9 cellular contexts compared by ENCODE assay signal in the genomic region with DNA sequence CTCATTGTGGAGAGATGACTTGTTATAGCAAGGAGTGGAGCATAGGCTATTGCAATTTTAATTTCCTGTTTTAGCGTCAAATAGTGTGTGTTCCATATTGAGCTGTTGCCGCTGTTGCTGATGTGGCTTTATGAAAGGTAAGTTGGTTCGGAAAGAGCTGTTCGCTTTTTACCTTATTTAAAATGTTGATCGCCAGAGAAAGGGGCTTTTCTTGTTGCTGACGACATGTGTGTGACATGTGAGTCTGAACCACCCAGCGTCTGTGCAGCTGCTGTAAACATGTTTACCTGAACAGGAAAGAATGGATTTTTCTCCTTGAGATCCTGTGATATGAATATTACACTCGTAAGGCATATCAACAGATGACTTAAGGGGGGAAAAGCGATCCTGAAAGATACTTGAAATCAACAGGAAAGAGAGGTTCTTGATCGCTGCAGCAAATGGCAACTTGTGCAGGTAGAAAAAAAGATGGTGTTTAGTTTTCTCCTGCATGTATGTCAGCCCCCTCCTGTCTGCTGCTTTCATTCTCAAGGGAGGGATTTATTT. TPM values are rescaled to one million over a fixed set of nuclear protein-coding genes. Genes with fewer than 3 reads are reported as not detected.
DNase-seq lines count a peak whose midpoint lies in the region; ATAC-seq and TF ChIP-seq lines count a peak whose summit lies in the region.
"Had no signal": no experiment of that assay in that cellular context is flagged by ENCODE, and none has a peak within 500 bp of the region (broad histone marks: within the 10 kb centered on the region; RNA-seq: fewer than 3 reads in every experiment).

No MANE protein-coding gene starts in this region.

- CTCF ChIA-PET in SK-N-SH (lab: Yijun Ruan, JAX): interaction anchor here (0.8 to 1.3 kb wide), 3 partner anchors 24 to 570 kb away, joined by 3 to 5 read pairs (median 5); no protein-coding TSS in a partner anchor

- no peak for TF ChIP-seq EP300 in SK-N-SH (IDR thresholded peaks at IDR 0.05; ENCODE audit: borderline replicate concordance in 1 of 2, low read depth in 1 of 2, low read length in 1 of 2)
- no peak for TF ChIP-seq EP300 in neural cell (conservative IDR thresholded peaks at IDR 0.05; ENCODE audit: poor library complexity, severe bottlenecking)

- H3K27ac ChIP-seq in SK-N-SH (ENCODE audit: low read depth in 2 of 2, low read length in 1 of 2): peak overlapping the region; percentile 49 to 91
- H3K27ac ChIP-seq in neural cell (ENCODE audit: low read length): peak overlapping the region; percentile 62

- H3F3A ChIP-seq in SK-N-SH (replicated peaks; ENCODE audit: insufficient read depth) (peaks cover 16% of the 10 kb centered on the region), neural cell (ENCODE audit: insufficient read depth, low read length, poor library complexity, severe bottlenecking) (peaks cover 2% of the 10 kb centered on the region)

- H3K9ac ChIP-seq in SK-N-SH (peak overlapping the region; percentile 71), neural cell (ENCODE audit: low read length) (peak overlapping the region; percentile 75)

- peak overlapping the region; percentile 89 for H2AFZ ChIP-seq in SK-N-SH (ENCODE audit: low read depth)
- peak overlapping the region; percentile 69 for H2AFZ ChIP-seq in neural cell (ENCODE audit: low read depth, low read length)

- H3K36me3 ChIP-seq in SK-N-SH (replicated peaks in 1 of 2; ENCODE audit: control insufficient read depth in 1 of 2, insufficient read depth in 2 of 2, low read length in 1 of 2): no peaks in the 10 kb centered on the region
- no peaks in the 10 kb centered on the region for H3K36me3 ChIP-seq in neural cell (ENCODE audit: insufficient read depth, low read length)

- H4K20me1 ChIP-seq in SK-N-SH (ENCODE audit: insufficient read depth) (peaks cover 12% of the 10 kb centered on the region), neural cell (ENCODE audit: insufficient read depth) (no peaks in the 10 kb centered on the region)

- no peak for TF ChIP-seq RAD21 in SK-N-SH (IDR thresholded peaks at IDR 0.05; ENCODE audit: low read length)
- peak; percentile 21 for TF ChIP-seq RAD21 in neural cell (conservative IDR thresholded peaks at IDR 0.05)

- H3K9me3 ChIP-seq in SK-N-SH: no peaks in the 10 kb centered on the region
- H3K9me3 ChIP-seq in neural cell (ENCODE audit: low read length): no peaks in the 10 kb centered on the region

- TF ChIP-seq CTCF in SK-N-SH (IDR thresholded peaks at IDR 0.05) (no peak), neural cell (IDR thresholded peaks at IDR 0.05; ENCODE audit: poor library complexity, severe bottlenecking) (no peak)

- H3K4me3 ChIP-seq in SK-N-SH (ENCODE audit: low read depth in 2 of 2, low read length in 1 of 2) (peak overlapping the region; percentile 94 to 98), neural cell (ENCODE audit: low read length) (peak overlapping the region; percentile 91)

- peak; percentile 5 for DNase-seq in SK-N-SH
- DNase-seq in SW480 (ENCODE audit: low spot score): peak; percentile 26
- DNase-seq in dermis blood vessel endothelial cell: peak; percentile 63

- H3K4me2 ChIP-seq in SK-N-SH: peak overlapping the region; percentile 88
- peak overlapping the region; percentile 84 for H3K4me2 ChIP-seq in neural cell (ENCODE audit: low read length)

- H3K79me2 ChIP-seq in SK-N-SH (ENCODE audit: insufficient read depth) (peaks cover 87% of the 10 kb centered on the region), neural cell (replicated peaks; ENCODE audit: insufficient read depth, low read length) (peaks cover 64% of the 10 kb centered on the region)

- peaks cover 0 to 20% of the 10 kb centered on the region in 2 experiments; a peak in 3 of 4 replicates for H3K4me1 ChIP-seq in SK-N-SH (ENCODE audit: control insufficient read depth in 1 of 2, insufficient read depth in 2 of 2, low read depth in 1 of 2, low read length in 1 of 2)

- no peak for ATAC-seq in SK-N-SH treated with all-trans-retinoic acid at 6 μM for 48 hours
- no peak for ATAC-seq in GM18907 (IDR thresholded peaks at IDR 0.05; ENCODE audit: unreplicated experiment)
- no peak for ATAC-seq in HG02642 (IDR thresholded peaks at IDR 0.05; ENCODE audit: poor library complexity, unreplicated experiment)
- ATAC-seq in HG02678 (IDR thresholded peaks at IDR 0.05; ENCODE audit: unreplicated experiment): no peak
- ATAC-seq: activated naive CD4-positive, alpha-beta T cell treated with anti-CD3 and anti-CD28 coated beads, Interleukin-2, amount 50 U/mL, for 72 hours had no signal

- H3K9me2 ChIP-seq in SK-N-SH (no peaks in the 10 kb centered on the region), neural cell (ENCODE audit: insufficient read depth, low read length) (no peaks in the 10 kb centered on the region)

- H3K27me3 ChIP-seq in SK-N-SH (ENCODE audit: insufficient read depth) (no peaks in the 10 kb centered on the region), neural cell (ENCODE audit: insufficient read depth, low read depth, low read length) (no peaks in the 10 kb centered on the region)

- POLR2A ChIA-PET in SK-N-SH (lab: Yijun Ruan, JAX): no interaction called here

- 34% methylated on average over 10 of the region's 10 CpGs for WGBS in SK-N-SH (ENCODE audit: low lambda C conversion rate)

TF ChIP-seq in SK-N-SH, 30 proteins besides CTCF, POLR2A, EP300 and RAD21:
- no peak for TF ChIP-seq GABPA (IDR thresholded peaks at IDR 0.05; ENCODE audit: low read depth)
- no peak for TF ChIP-seq TAF1 (IDR thresholded peaks at IDR 0.05; ENCODE audit: borderline replicate concordance, low read depth, low read length)
- TF ChIP-seq JUND (IDR thresholded peaks at IDR 0.05): no peak
- no peak for TF ChIP-seq NRF1 (IDR thresholded peaks at IDR 0.05; ENCODE audit: low read depth, low read length)
- no peak for TF ChIP-seq RXRA (IDR thresholded peaks at IDR 0.05; ENCODE audit: borderline replicate concordance, low read depth)
- TF ChIP-seq, protein P1, sequence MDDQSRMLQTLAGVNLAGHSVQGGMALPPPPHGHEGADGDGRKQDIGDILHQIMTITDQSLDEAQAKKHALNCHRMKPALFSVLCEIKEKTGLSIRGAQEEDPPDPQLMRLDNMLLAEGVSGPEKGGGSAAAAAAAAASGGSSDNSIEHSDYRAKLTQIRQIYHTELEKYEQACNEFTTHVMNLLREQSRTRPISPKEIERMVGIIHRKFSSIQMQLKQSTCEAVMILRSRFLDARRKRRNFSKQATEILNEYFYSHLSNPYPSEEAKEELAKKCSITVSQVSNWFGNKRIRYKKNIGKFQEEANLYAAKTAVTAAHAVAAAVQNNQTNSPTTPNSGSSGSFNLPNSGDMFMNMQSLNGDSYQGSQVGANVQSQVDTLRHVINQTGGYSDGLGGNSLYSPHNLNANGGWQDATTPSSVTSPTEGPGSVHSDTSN (IDR thresholded peaks at IDR 0.05): no peak
- TF ChIP-seq CHD2 (IDR thresholded peaks at IDR 0.05; ENCODE audit: low read length, partially characterized antibody): no peak
- TF ChIP-seq FOXJ3 (CRISPR knock-in tag; IDR thresholded peaks at IDR 0.05): 0 out of 2 replicates have a peak, but pooled peaks have one; percentile 25

TF ChIP-seq in SK-N-SH treated with all-trans-retinoic acid at 6 μM for 48 hours, 23 proteins besides CTCF, POLR2A, EP300 and RAD21 (continues in another document):
- TF ChIP-seq ESRRG (CRISPR knock-in tag; IDR thresholded peaks at IDR 0.05) (no peak), SNAI2 (CRISPR knock-in tag; IDR thresholded peaks at IDR 0.05) (no peak), ZFP30 (CRISPR knock-in tag; IDR thresholded peaks at IDR 0.05) (no peak), ZNF70 (CRISPR knock-in tag; IDR thresholded peaks at IDR 0.05) (no peak), CSDC2 (CRISPR knock-in tag; IDR thresholded peaks at IDR 0.05) (no peak), PPARA (CRISPR knock-in tag; IDR thresholded peaks at IDR 0.05; ENCODE audit: borderline replicate concordance) (no peak), ZC3H10 (CRISPR knock-in tag; IDR thresholded peaks at IDR 0.05) (no peak), ZNF565 (CRISPR knock-in tag; conservative IDR thresholded peaks at IDR 0.05; ENCODE audit: low read depth) (no peak)

TF ChIP-seq in neural cell, 6 proteins besides CTCF, POLR2A, EP300 and RAD21:
- TF ChIP-seq POLR2AphosphoS5 (IDR thresholded peaks at IDR 0.05): peak; percentile 57
- peak; percentile 72 for TF ChIP-seq TAF1 (IDR thresholded peaks at IDR 0.05; ENCODE audit: low read depth)
- peak; percentile 30 for TF ChIP-seq SMC3 (conservative IDR thresholded peaks at IDR 0.05; ENCODE audit: poor library complexity)
- TF ChIP-seq EZH2 (IDR thresholded peaks at IDR 0.05; ENCODE audit: borderline replicate concordance, insufficient read depth, low read length, poor library complexity, severe bottlenecking): no peak
- TF ChIP-seq MXI1 (conservative IDR thresholded peaks at IDR 0.05; ENCODE audit: poor library complexity, severe bottlenecking): peak; percentile 88
- TF ChIP-seq, protein P2, sequence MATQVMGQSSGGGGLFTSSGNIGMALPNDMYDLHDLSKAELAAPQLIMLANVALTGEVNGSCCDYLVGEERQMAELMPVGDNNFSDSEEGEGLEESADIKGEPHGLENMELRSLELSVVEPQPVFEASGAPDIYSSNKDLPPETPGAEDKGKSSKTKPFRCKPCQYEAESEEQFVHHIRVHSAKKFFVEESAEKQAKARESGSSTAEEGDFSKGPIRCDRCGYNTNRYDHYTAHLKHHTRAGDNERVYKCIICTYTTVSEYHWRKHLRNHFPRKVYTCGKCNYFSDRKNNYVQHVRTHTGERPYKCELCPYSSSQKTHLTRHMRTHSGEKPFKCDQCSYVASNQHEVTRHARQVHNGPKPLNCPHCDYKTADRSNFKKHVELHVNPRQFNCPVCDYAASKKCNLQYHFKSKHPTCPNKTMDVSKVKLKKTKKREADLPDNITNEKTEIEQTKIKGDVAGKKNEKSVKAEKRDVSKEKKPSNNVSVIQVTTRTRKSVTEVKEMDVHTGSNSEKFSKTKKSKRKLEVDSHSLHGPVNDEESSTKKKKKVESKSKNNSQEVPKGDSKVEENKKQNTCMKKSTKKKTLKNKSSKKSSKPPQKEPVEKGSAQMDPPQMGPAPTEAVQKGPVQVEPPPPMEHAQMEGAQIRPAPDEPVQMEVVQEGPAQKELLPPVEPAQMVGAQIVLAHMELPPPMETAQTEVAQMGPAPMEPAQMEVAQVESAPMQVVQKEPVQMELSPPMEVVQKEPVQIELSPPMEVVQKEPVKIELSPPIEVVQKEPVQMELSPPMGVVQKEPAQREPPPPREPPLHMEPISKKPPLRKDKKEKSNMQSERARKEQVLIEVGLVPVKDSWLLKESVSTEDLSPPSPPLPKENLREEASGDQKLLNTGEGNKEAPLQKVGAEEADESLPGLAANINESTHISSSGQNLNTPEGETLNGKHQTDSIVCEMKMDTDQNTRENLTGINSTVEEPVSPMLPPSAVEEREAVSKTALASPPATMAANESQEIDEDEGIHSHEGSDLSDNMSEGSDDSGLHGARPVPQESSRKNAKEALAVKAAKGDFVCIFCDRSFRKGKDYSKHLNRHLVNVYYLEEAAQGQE (IDR thresholded peaks at IDR 0.05; ENCODE audit: borderline replicate concordance): peak; percentile 46

RNA-seq across cellular contexts. Expression of a gene that starts 2.5 kb away (rescaled TPM):
- polyA plus RNA-seq in SK-N-SH (2012; rRNA removed) (5.4 and 6.6 TPM in 2 replicates), neural cell (15.6 and 18.0 TPM in 2 replicates)
- 8.1 and 9.7 TPM in 2 replicates for polyA plus RNA-seq in SK-N-SH (2012; cell fraction: cytosol; rRNA removed)
- polyA plus RNA-seq in SK-N-SH (2012; cell fraction: nucleus; rRNA removed): 5.9 and 11.2 TPM in 2 replicates
- 136 and 139 TPM in 2 replicates for total RNA-seq in dermis blood vessel endothelial cell
- polyA minus RNA-seq in neural cell: 84.7 and 101 TPM in 2 replicates

Comparison
In these comparisons a context has a peak if more than half of its experiments do, and no peak if none do; other contexts are left out.
1. DNase-seq: peak in every context shown above with its lines; median percentile 63 in dermis blood vessel endothelial cell; 26 in SW480; 5 in SK-N-SH.